12 cellular contexts compared by ENCODE assay signal in the genomic region with DNA sequence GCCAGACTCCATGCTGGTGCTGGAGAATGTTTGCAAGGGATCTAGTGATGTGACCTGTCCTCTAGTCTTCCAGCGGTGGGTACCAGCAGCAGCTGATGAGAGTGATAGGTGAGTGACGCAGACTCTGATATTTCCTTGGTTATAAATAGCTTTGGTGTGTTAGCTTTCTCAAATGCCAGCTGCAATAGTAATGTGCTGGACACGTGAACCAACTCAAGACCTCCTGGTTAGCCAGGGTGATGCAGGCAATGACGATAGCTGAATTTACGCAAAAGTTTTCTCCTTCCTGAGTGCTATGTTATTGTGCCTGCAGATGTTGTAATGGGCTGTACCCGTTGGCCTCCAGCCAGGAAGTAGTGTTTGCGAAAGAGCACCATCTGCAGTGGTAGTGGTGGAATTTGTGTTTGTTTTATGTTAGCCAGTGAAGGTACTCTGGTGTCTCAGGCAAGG.
DNase-seq lines count a peak whose midpoint lies in the region; ATAC-seq, FAIRE-seq and TF ChIP-seq lines count a peak whose summit lies in the region.
"Had no signal": no experiment of that assay in that cellular context is flagged by ENCODE, and none has a peak within 500 bp of the region (broad histone marks: within the 10 kb centered on the region; RNA-seq: fewer than 3 reads in every experiment).

No MANE protein-coding gene starts in this region.

- H3K23ac ChIP-seq in H1 (ENCODE audit: insufficient read length), result no peak overlapping the region

- H2BK12ac ChIP-seq in H1 (ENCODE audit: low read depth, low read length), result no peak overlapping the region

- H2BK20ac ChIP-seq in H1 (ENCODE audit: low read length), result no peak overlapping the region

- FAIRE-seq in H1 (lab: Jason Lieb, UNC), result no peak
- FAIRE-seq: GM12878 had no signal

- H2AK5ac ChIP-seq in H1 (ENCODE audit: low read depth, low read length), result no peak overlapping the region

- H2AFZ ChIP-seq in H1 (ENCODE audit: low read length) (0 out of 2 replicates have a peak overlapping the region, but pooled peaks have one; percentile 14), neural progenitor cell (replicated peaks) (no peak overlapping the region)

- H3K27ac ChIP-seq in H1 (ENCODE audit: low read depth, low read length), result no peak overlapping the region
- no peak overlapping the region for H3K27ac ChIP-seq in neural progenitor cell
- H3K27ac ChIP-seq in CD4-positive, alpha-beta T cell (ENCODE audit: low read depth, low read length), result no peak overlapping the region

- H3K4me1 ChIP-seq in H1 (replicated peaks in 1 of 4; ENCODE audit: control insufficient read depth in 3 of 4, insufficient read depth in 4 of 4, low read length in 3 of 4) (no peaks in the 10 kb centered on the region), neural progenitor cell (no peaks in the 10 kb centered on the region)

- no peak for TF ChIP-seq EP300 in H1 (IDR thresholded peaks at IDR 0.05; ENCODE audit: borderline replicate concordance in 1 of 2, low read depth in 2 of 2, low read length in 2 of 2)

- H3K4ac ChIP-seq in H1 (replicated peaks; ENCODE audit: insufficient read length, low read depth, low read length), result no peak overlapping the region

- no peak overlapping the region for H3K9ac ChIP-seq in H1 (replicated peaks in 1 of 4; ENCODE audit: extremely low read depth in 1 of 4, low read depth in 3 of 4, low read length in 3 of 4)
- no peak overlapping the region for H3K9ac ChIP-seq in neural progenitor cell

- no peak for TF ChIP-seq RAD21 in H1 (IDR thresholded peaks at IDR 0.05 in 1 of 2, conservative IDR thresholded peaks at IDR 0.05 in 1 of 2; ENCODE audit: low read depth in 2 of 2, low read length in 2 of 2)

- TF ChIP-seq CTCF in H1 (IDR thresholded peaks at IDR 0.05; ENCODE audit: control extremely low read depth in 1 of 3, insufficient read depth in 1 of 3, low read depth in 1 of 3, low read length in 3 of 3) (no peak), neural progenitor cell (IDR thresholded peaks at IDR 0.05) (no peak)
- TF ChIP-seq CTCF in CD4-positive, alpha-beta T cell (IDR thresholded peaks at IDR 0.05), result no peak

- H4K20me1 ChIP-seq in H1 (replicated peaks in 1 of 2; ENCODE audit: control insufficient read depth in 1 of 2, insufficient read depth in 2 of 2, low read length in 2 of 2) (no peaks in the 10 kb centered on the region), neural progenitor cell (ENCODE audit: low read depth) (no peaks in the 10 kb centered on the region)

- H4K91ac ChIP-seq in H1 (replicated peaks; ENCODE audit: insufficient read length, low read length), result no peak overlapping the region

- no peak overlapping the region for H3K4me3 Mint-ChIP-seq in neural progenitor cell
- no peak overlapping the region for H3K4me3 Mint-ChIP-seq in CD4-positive, alpha-beta T cell
- H3K4me3 Mint-ChIP-seq: dendritic cell treated with granulocyte-macrophage colony-stimulating factor and Interleukin-4, amounts not matched to agents 40 ng/mL and 50 ng/mL, for 4 days had no signal

- H3K79me2 ChIP-seq in H1 (ENCODE audit: control insufficient read depth in 1 of 2, insufficient read depth in 2 of 2, low read length in 2 of 2) (no peaks in the 10 kb centered on the region), neural progenitor cell (ENCODE audit: low read depth) (no peaks in the 10 kb centered on the region)

- H3K36me3 ChIP-seq in H1 (ENCODE audit: control insufficient read depth in 2 of 4, insufficient read depth in 4 of 4, low read length in 3 of 4) (no peaks in the 10 kb centered on the region), neural progenitor cell (no peaks in the 10 kb centered on the region)

- POLR2A ChIA-PET in H1 (lab: Charles Lee; ENCODE audit: partially characterized antibody), result no interaction called here
- POLR2A ChIA-PET in CD4-positive, alpha-beta T cell (lab: Charles Lee), result no interaction called here

- no peak overlapping the region for H4K5ac ChIP-seq in H1 (ENCODE audit: insufficient read length, low read depth, low read length)

- H3K56ac ChIP-seq in H1 (replicated peaks; ENCODE audit: insufficient read length, low read depth, low read length), result no peak overlapping the region

- H3K4me3 ChIP-seq in H1 (ENCODE audit: extremely low read depth in 1 of 4, insufficient read depth in 2 of 4, low read depth in 3 of 4, low read length in 4 of 4), result no peak overlapping the region
- no peak overlapping the region for H3K4me3 ChIP-seq in neural progenitor cell
- H3K4me3 ChIP-seq: GM12878 had no signal

- H3K4me2 ChIP-seq in H1 (ENCODE audit: insufficient read depth in 1 of 2, low read depth in 2 of 2, low read length in 2 of 2) (no peak overlapping the region), neural progenitor cell (no peak overlapping the region)

- H3F3A ChIP-seq in neural progenitor cell (ENCODE audit: low read depth), result no peaks in the 10 kb centered on the region

- intact Hi-C loops in CD4-positive, alpha-beta T cell (cut with DNase I, micrococcal nuclease), result no loop called here

- no peaks in the 10 kb centered on the region for H3K23me2 ChIP-seq in H1 (ENCODE audit: low read depth, low read length)

- H3K14ac ChIP-seq in H1 (ENCODE audit: insufficient read length), result no peak overlapping the region

- H2BK15ac ChIP-seq in H1 (ENCODE audit: low read length), result no peak overlapping the region

- no peaks in the 10 kb centered on the region for H3K79me1 ChIP-seq in H1 (ENCODE audit: low read depth, low read length)

- no peak overlapping the region for H2BK5ac ChIP-seq in H1 (ENCODE audit: low read depth, low read length)

- H3K36me3 Mint-ChIP-seq in neural progenitor cell, result no peaks in the 10 kb centered on the region
- no peaks in the 10 kb centered on the region for H3K36me3 Mint-ChIP-seq in CD4-positive, alpha-beta T cell (ENCODE audit: low read depth)

- CTCF ChIA-PET in H1 (lab: Charles Lee; ENCODE audit: partially characterized antibody), result interaction anchor here (0.6 to 1.4 kb wide), 5 partner anchors 10 to 1985 kb away, joined by 3 to 4 read pairs (median 4); no protein-coding TSS in a partner anchor
- CTCF ChIA-PET in CD4-positive, alpha-beta T cell (lab: Charles Lee), result no interaction called here

- TF ChIP-seq POLR2A in H1 (IDR thresholded peaks at IDR 0.05; ENCODE audit: control extremely low read depth in 1 of 2, low read depth in 2 of 2, low read length in 2 of 2), result no peak

- WGBS in H1 (ENCODE audit: extremely low coverage in 1 of 2, insufficient coverage in 1 of 2, insufficient read length in 1 of 2, insufficient replicate concordance in 2 of 2, low coverage in 1 of 2, low lambda C conversion rate in 2 of 2, missing lambda C conversion rate in 1 of 2), 2 experiments, result 83% methylated on average over 7 of the region's 7 CpGs; no CpG with 5 or more reads in 1 of the 2 experiments

- ATAC-seq in CD4-positive, alpha-beta T cell (ENCODE audit: poor library complexity), result no peak
- ATAC-seq: GM12878 had no signal

- H2BK120ac ChIP-seq in H1 (replicated peaks; ENCODE audit: low read depth, low read length), result no peak overlapping the region

- H3K27me3 ChIP-seq in H1 (replicated peaks in 1 of 4; ENCODE audit: control insufficient read depth in 3 of 4, extremely low read depth in 1 of 4, insufficient read depth in 3 of 4, low read length in 3 of 4) (no peaks in the 10 kb centered on the region), neural progenitor cell (no peaks in the 10 kb centered on the region)
- H3K27me3 ChIP-seq in CD4-positive, alpha-beta T cell (ENCODE audit: control insufficient read depth, insufficient read depth, low read length), result no peaks in the 10 kb centered on the region

- H3K9me3 ChIP-seq in H1 (ENCODE audit: insufficient read depth in 2 of 2, low read depth in 1 of 2, low read length in 1 of 2) (0 out of 4 replicates have a peak, but pooled peaks cover 0 to 5% of the 10 kb centered on the region in 2 experiments), neural progenitor cell (ENCODE audit: low read depth) (peaks cover 13% of the 10 kb centered on the region)
- H3K9me3 ChIP-seq in CD4-positive, alpha-beta T cell (ENCODE audit: control insufficient read depth, low read length), result peaks cover 19% of the 10 kb centered on the region

- H3K27ac Mint-ChIP-seq in neural progenitor cell, result peak overlapping the region; percentile 63
- H3K27ac Mint-ChIP-seq in CD4-positive, alpha-beta T cell, result no peak overlapping the region
- H3K27ac Mint-ChIP-seq: dendritic cell treated with granulocyte-macrophage colony-stimulating factor and Interleukin-4, amounts not matched to agents 40 ng/mL and 50 ng/mL, for 4 days had no signal

- peaks cover 4% of the 10 kb centered on the region for H3K27me3 Mint-ChIP-seq in neural progenitor cell (ENCODE audit: insufficient read depth, low read depth)
- peaks cover 4% of the 10 kb centered on the region for H3K27me3 Mint-ChIP-seq in CD4-positive, alpha-beta T cell
- H3K27me3 Mint-ChIP-seq: dendritic cell treated with granulocyte-macrophage colony-stimulating factor and Interleukin-4, amounts not matched to agents 40 ng/mL and 50 ng/mL, for 4 days had no signal

- H3K9me3 Mint-ChIP-seq in neural progenitor cell, result peaks cover 28% of the 10 kb centered on the region
- peaks cover 9% of the 10 kb centered on the region for H3K9me3 Mint-ChIP-seq in CD4-positive, alpha-beta T cell

- DNase-seq in DMS 273 (lab: John Stamatoyannopoulos, UW; ENCODE audit: unreplicated experiment) (peak; percentile 82), NCI-H460 (ENCODE audit: extremely low read depth, low read depth) (peak; percentile 94), H1 (ENCODE audit: low read depth in 1 of 2, low spot score in 2 of 2) (no peak), neural progenitor cell (ENCODE audit: low spot score) (no peak), inferior parietal cortex (ENCODE audit: extremely low spot score) (no peak), NCI-H774 (lab: John Stamatoyannopoulos, UW) (no peak), GM19240 (ENCODE audit: insufficient read length, low spot score) (no peak)
- no peak for DNase-seq in CD4-positive, alpha-beta T cell
- DNase-seq: NCI-H1436 treated with DMSO at 0.1 percent for 48 hours; stimulated activated CD4-positive, alpha-beta T cell treated with anti-CD3 and anti-CD28 coated beads, Interleukin-15, amount 100 ng/mL, for 24 hours had no signal

- H4K8ac ChIP-seq in H1 (ENCODE audit: extremely low read depth, insufficient read depth, low read length), result no peak overlapping the region

- peaks cover 7% of the 10 kb centered on the region for H3K4me1 Mint-ChIP-seq in neural progenitor cell
- H3K4me1 Mint-ChIP-seq in CD4-positive, alpha-beta T cell (ENCODE audit: low read depth), result no peaks in the 10 kb centered on the region

- no peak overlapping the region for H3K18ac ChIP-seq in H1 (ENCODE audit: extremely low read depth, low read length)

TF ChIP-seq in H1, 55 proteins besides CTCF, POLR2A, EP300 and RAD21:
- TF ChIP-seq CHD1 (IDR thresholded peaks at IDR 0.05; ENCODE audit: low read depth, low read length) (no peak), HDAC6 (IDR thresholded peaks at IDR 0.05; ENCODE audit: low read depth, low read length) (no peak), SUZ12 (IDR thresholded peaks at IDR 0.05; ENCODE audit: low read length) (no peak), TAF1 (IDR thresholded peaks at IDR 0.05; ENCODE audit: low read depth, low read length) (no peak), KDM5A (IDR thresholded peaks at IDR 0.05; ENCODE audit: low read length) (no peak)

Comparison
In these comparisons a context has a peak if more than half of its experiments do, and no peak if none do; other contexts are left out.
1. DNase-seq: peak in DMS 273 (single experiment) and NCI-H460 (single experiment); none in H1 (0 of 2), neural progenitor cell (single experiment), inferior parietal cortex (single experiment), NCI-H774 (single experiment), CD4-positive, alpha-beta T cell (0 of 10) and GM19240 (single experiment).